10 cellular contexts compared by ENCODE assay signal in genomic region chr17:76481091-76481655, GRCh38. TPM values are rescaled to one million over a fixed set of nuclear protein-coding genes. Genes with fewer than 3 reads are reported as not detected.
DNase-seq lines count a peak whose midpoint lies in the region; ATAC-seq, FAIRE-seq and TF ChIP-seq lines count a peak whose summit lies in the region.
"Had no signal": no experiment of that assay in that cellular context is flagged by ENCODE, and none has a peak within 500 bp of the region (broad histone marks: within the 10 kb centered on the region; RNA-seq: fewer than 3 reads in every experiment).

No MANE protein-coding gene starts in this region.

- DNase-seq in GM12878 (ENCODE audit: low read depth, low spot score) (peak; percentile 71), posterior vena cava (ENCODE audit: low spot score) (peak; percentile 71), NCI-H146 (lab: John Stamatoyannopoulos, UW) (no peak), iPS-NIHi11 (ENCODE audit: low spot score) (no peak), kidney glomerular epithelial cell (lab: John Stamatoyannopoulos, UW) (no peak), G401 (ENCODE audit: low spot score) (no peak)

- ATAC-seq in GM19025 (IDR thresholded peaks at IDR 0.05; ENCODE audit: low read depth, unreplicated experiment) (peak; percentile 53), HG03060 (IDR thresholded peaks at IDR 0.05; ENCODE audit: low read depth, unreplicated experiment) (peak; percentile 36), GM12878 (peak; percentile 82)

- H3K36me3 ChIP-seq in GM12878 (ENCODE audit: control insufficient read depth in 2 of 2, insufficient read depth in 2 of 2, low read length in 1 of 2) = peaks cover 2 to 5% of the 10 kb centered on the region in 2 experiments; a peak in 2 of 4 replicates

- H2AFZ ChIP-seq in GM12878 (ENCODE audit: control insufficient read depth, low read depth, low read length) = peak overlapping the region; percentile 63

- in situ Hi-C loops in GM12878 (cut with MboI) (no loop called here), G401 (cut with HindIII; ENCODE audit: low sequenced_read_pairs) (no loop called here)

- H3K9ac ChIP-seq in GM12878 (ENCODE audit: control insufficient read depth, insufficient read depth, low read length) = peak overlapping the region; percentile 89

- TF ChIP-seq EP300 in GM12878 (IDR thresholded peaks at IDR 0.05; ENCODE audit: borderline replicate concordance in 1 of 2, control insufficient read depth in 1 of 2, low read depth in 2 of 2, low read length in 2 of 2) = peak; percentile 69 to 74

- H3K4me3 ChIP-seq in GM12878 = peak overlapping the region; percentile 66

- TF ChIP-seq CTCF in GM12878 (IDR thresholded peaks at IDR 0.05 in 2 of 3, conservative IDR thresholded peaks at IDR 0.05 in 1 of 3; ENCODE audit: control insufficient read depth in 2 of 3, extremely low read depth in 1 of 3, insufficient read depth in 1 of 3, low read depth in 3 of 3, low read length in 3 of 3) = no peak

- H3K27me3 ChIP-seq in GM12878 (replicated peaks in 1 of 2; ENCODE audit: control insufficient read depth in 2 of 2, insufficient read depth in 2 of 2, low read length in 1 of 2) = no peaks in the 10 kb centered on the region

- TF ChIP-seq RAD21 in GM12878 (IDR thresholded peaks at IDR 0.05; ENCODE audit: insufficient read depth, low read depth, low read length) = no peak

- POLR2A ChIA-PET in GM12878 (lab: Charles Lee) = interaction anchor here (1.0 to 6.9 kb wide), 3 partner anchors 10 to 19 kb away, joined by 4 to 101 read pairs (median 49); partner anchors contain the start of gene RHBDF2

- H3K4me1 ChIP-seq in GM12878 (ENCODE audit: control insufficient read depth, insufficient read depth, low read length) = peaks cover 53% of the 10 kb centered on the region

- TF ChIP-seq POLR2A in GM12878 (IDR thresholded peaks at IDR 0.05; ENCODE audit: low read depth, low read length) = peak; percentile 67

- H3K9me3 ChIP-seq in GM12878 (replicated peaks; ENCODE audit: control insufficient read depth, insufficient read depth, low read length) = no peaks in the 10 kb centered on the region

- peaks cover 8% of the 10 kb centered on the region; the same call in 1 of the 2 replicates for H3K79me2 ChIP-seq in GM12878 (ENCODE audit: control insufficient read depth, insufficient read depth, low read length)

- no TSS peak for BruUV-seq in GM12878 (replicated peaks; lab: Mats Ljungman, UMichigan)

- CTCF ChIA-PET in GM12878 (lab: Yijun Ruan, JAX) = interaction anchor here (1.1 to 3.8 kb wide), 10 partner anchors 9 to 502 kb away, joined by 3 to 33 read pairs (median 8); partner anchors contain the start of genes AANAT, ACOX1, RHBDF2 and TEN1

- RAD21 ChIA-PET in GM12878 (lab: Charles Lee; ENCODE audit: unreplicated experiment) = interaction anchor here (1.2 to 3.7 kb wide), 8 partner anchors 11 to 53 kb away, joined by 4 to 50 read pairs (median 6); partner anchors contain the start of genes AANAT and RHBDF2

- FAIRE-seq in GM12878 (lab: Jason Lieb, UNC) = peak; percentile 98

- peak overlapping the region; percentile 100 for H3K4me2 ChIP-seq in GM12878 (ENCODE audit: control insufficient read depth, insufficient read depth)

- intact Hi-C loops in GM12878 (cut with micrococcal nuclease; ENCODE audit: unreplicated experiment) = loop anchor here (1.0 kb wide), 1 partner anchor 12 kb away; no protein-coding TSS in a partner anchor
- intact Hi-C loops in posterior vena cava (cut with DNase I) = no loop called here

- H4K20me1 ChIP-seq in GM12878 (ENCODE audit: control insufficient read depth, insufficient read depth) = no peaks in the 10 kb centered on the region

- 4% methylated on average over 21 of the region's 21 CpGs for WGBS in GM12878 (ENCODE audit: insufficient coverage, insufficient replicate concordance, low lambda C conversion rate, missing lambda C conversion rate)

- peak overlapping the region; percentile 99 for H3K27ac ChIP-seq in GM12878 (ENCODE audit: control insufficient read depth, insufficient read depth)
- H3K27ac ChIP-seq: epithelial cell of prostate had no signal

- SMC1A ChIA-PET in GM12878 (lab: Charles Lee; ENCODE audit: uncharacterized antibody, unreplicated experiment) = interaction anchor here (0.7 to 12.0 kb wide), 6 partner anchors 11 to 76 kb away, joined by 3 to 115 read pairs (median 4); partner anchors contain the start of genes AANAT and RHBDF2

RNA-seq across cellular contexts. Expression of gene AANAT, which starts 13.8 kb away (rescaled TPM):
- not detected in 2 replicates for total RNA-seq in GM12878 (2013; cell fraction: nucleolus; rRNA removed)
- total RNA-seq in GM12878 (2014; rRNA removed) = not detected in 2 replicates
- total RNA-seq in GM12878 (2014; rRNA removed; fragmentation: Illumina TruSeq; extraction: Trizol) = not detected in 2 replicates
- total RNA-seq in GM12878 (2021) = 0.23 TPM in 1 of 2 replicates, not detected in the other
- polyA plus RNA-seq in GM12878 (2011; ENCODE audit: low read depth) = not detected
- not detected in 2 replicates for polyA plus RNA-seq in GM12878 (2011; rRNA removed)
- polyA plus RNA-seq in GM12878 (2011; cell fraction: cytosol; rRNA removed) = 0.07 TPM in 1 of 2 replicates, not detected in the other
- 0.29 TPM in 1 of 2 replicates, not detected in the other for polyA plus RNA-seq in GM12878 (2011; cell fraction: nucleus; rRNA removed)
- polyA plus RNA-seq in GM12878 (2012) = 0.48 TPM in 1 of 2 replicates, not detected in the other
- polyA plus RNA-seq in GM12878 (2014; fragmentation: Illumina TruSeq; extraction: Trizol) = not detected in 2 replicates
- not detected for polyA plus RNA-seq in GM12878 (2014; fragmentation: Nextera tagmentation; extraction: Ambion mirVana)
- polyA plus RNA-seq in GM12878 (2014; rRNA removed) = not detected in 2 replicates
- polyA plus RNA-seq in GM12878 (2016; fragmentation: Nextera tagmentation; extraction: Ambion mirVana) = not detected
- polyA minus RNA-seq in GM12878 (2011; rRNA and poly(A)+ RNA removed) = not detected in 2 replicates
- polyA minus RNA-seq in GM12878 (2011; cell fraction: cytosol; rRNA and poly(A)+ RNA removed) = not detected in 2 replicates
- polyA minus RNA-seq in GM12878 (2011; cell fraction: nucleus; rRNA and poly(A)+ RNA removed) = not detected in 2 replicates
- total RNA-seq in posterior vena cava = not detected
- total RNA-seq in G401 (2014; rRNA removed; shearing (Covaris generic)) = not detected in 2 replicates
- total RNA-seq: M059J had no signal

RNA-seq across cellular contexts. Expression of gene RHBDF2, which starts 20.1 kb away (rescaled TPM):
- 130 and 159 TPM in 2 replicates for total RNA-seq in GM12878 (2013; cell fraction: nucleolus; rRNA removed)
- total RNA-seq in GM12878 (2014; rRNA removed) (22.5 and 31.1 TPM in 2 replicates), GM12878 (2014; rRNA removed; fragmentation: Illumina TruSeq; extraction: Trizol) (10.9 and 12.2 TPM in 2 replicates), GM12878 (2021) (30.5 and 43.0 TPM in 2 replicates), posterior vena cava (10 to 100 TPM; 26.7 to 31.4 TPM)
- polyA plus RNA-seq in GM12878 (2011; ENCODE audit: low read depth) = 10.0 TPM
- polyA plus RNA-seq in GM12878 (2011; rRNA removed) (2.0 and 6.5 TPM in 2 replicates), GM12878 (2014; fragmentation: Illumina TruSeq; extraction: Trizol) (3.7 and 12.9 TPM in 2 replicates), GM12878 (2014; fragmentation: Nextera tagmentation; extraction: Ambion mirVana) (1 to 10 TPM in 1 of 2 experiments, under 1 TPM in 1; 0.97 to 1.1 TPM), GM12878 (2014; rRNA removed) (38.3 and 42.4 TPM in 2 replicates), GM12878 (2016; fragmentation: Nextera tagmentation; extraction: Ambion mirVana) (10 to 100 TPM; 24.5 to 26.4 TPM)
- polyA plus RNA-seq in GM12878 (2011; cell fraction: cytosol; rRNA removed) = 7.1 and 8.0 TPM in 2 replicates
- 52.8 and 56.2 TPM in 2 replicates for polyA plus RNA-seq in GM12878 (2011; cell fraction: nucleus; rRNA removed)
- polyA plus RNA-seq in GM12878 (2012) = 34.5 and 40.1 TPM in 2 replicates
- polyA minus RNA-seq in GM12878 (2011; rRNA and poly(A)+ RNA removed) = 7.6 and 15.0 TPM in 2 replicates
- polyA minus RNA-seq in GM12878 (2011; cell fraction: cytosol; rRNA and poly(A)+ RNA removed) = 7.0 and 7.6 TPM in 2 replicates
- 14.9 and 27.1 TPM in 2 replicates for polyA minus RNA-seq in GM12878 (2011; cell fraction: nucleus; rRNA and poly(A)+ RNA removed)
- total RNA-seq in G401 (2014; rRNA removed; shearing (Covaris generic)) = 4.1 and 13.1 TPM in 2 replicates

RNA-seq across cellular contexts. Expression of gene UBE2O, which starts 28.2 kb away (rescaled TPM):
- total RNA-seq in GM12878 (2013; cell fraction: nucleolus; rRNA removed) = 34.7 and 38.9 TPM in 2 replicates
- 13.4 and 17.8 TPM in 2 replicates for total RNA-seq in GM12878 (2014; rRNA removed)
- 10.3 and 12.4 TPM in 2 replicates for total RNA-seq in GM12878 (2014; rRNA removed; fragmentation: Illumina TruSeq; extraction: Trizol)
- 35.2 and 39.0 TPM in 2 replicates for total RNA-seq in GM12878 (2021)
- polyA plus RNA-seq in GM12878 (2011; ENCODE audit: low read depth) = 7.4 TPM
- polyA plus RNA-seq in GM12878 (2011; rRNA removed) = 5.7 and 11.1 TPM in 2 replicates
- 11.0 and 15.8 TPM in 2 replicates for polyA plus RNA-seq in GM12878 (2011; cell fraction: cytosol; rRNA removed)
- polyA plus RNA-seq in GM12878 (2011; cell fraction: nucleus; rRNA removed) = 34.1 and 40.7 TPM in 2 replicates
- polyA plus RNA-seq in GM12878 (2012) = 15.5 and 18.7 TPM in 2 replicates
- 10.1 and 18.1 TPM in 2 replicates for polyA plus RNA-seq in GM12878 (2014; fragmentation: Illumina TruSeq; extraction: Trizol)
- 1 to 10 TPM; 2.1 to 3.0 TPM for polyA plus RNA-seq in GM12878 (2014; fragmentation: Nextera tagmentation; extraction: Ambion mirVana)
- polyA plus RNA-seq in GM12878 (2014; rRNA removed) = 14.5 and 21.7 TPM in 2 replicates
- 10 to 100 TPM; 13.7 to 15.5 TPM for polyA plus RNA-seq in GM12878 (2016; fragmentation: Nextera tagmentation; extraction: Ambion mirVana)
- polyA minus RNA-seq in GM12878 (2011; rRNA and poly(A)+ RNA removed) = 48.9 and 93.6 TPM in 2 replicates
- 13.2 and 13.6 TPM in 2 replicates for polyA minus RNA-seq in GM12878 (2011; cell fraction: cytosol; rRNA and poly(A)+ RNA removed)
- polyA minus RNA-seq in GM12878 (2011; cell fraction: nucleus; rRNA and poly(A)+ RNA removed) = 8.6 and 14.3 TPM in 2 replicates
- 10 to 100 TPM; 17.2 to 17.9 TPM for total RNA-seq in posterior vena cava
- 30.5 and 34.9 TPM in 2 replicates for total RNA-seq in G401 (2014; rRNA removed; shearing (Covaris generic))

RNA-seq across cellular contexts. Expression of gene CYGB, which starts 56.3 kb away (rescaled TPM):
- not detected in 2 replicates for total RNA-seq in GM12878 (2013; cell fraction: nucleolus; rRNA removed)
- total RNA-seq in GM12878 (2014; rRNA removed) (0.34 TPM in 1 of 2 replicates, not detected in the other), GM12878 (2014; rRNA removed; fragmentation: Illumina TruSeq; extraction: Trizol) (not detected in 2 replicates), GM12878 (2021) (not detected in 2 replicates), posterior vena cava (10 to 100 TPM; 16.3 to 24.5 TPM)
- polyA plus RNA-seq in GM12878 (2011; ENCODE audit: low read depth) = not detected
- polyA plus RNA-seq in GM12878 (2011; rRNA removed) (not detected in 2 replicates), GM12878 (2014; fragmentation: Illumina TruSeq; extraction: Trizol) (not detected in 2 replicates), GM12878 (2014; fragmentation: Nextera tagmentation; extraction: Ambion mirVana) (not detected), GM12878 (2014; rRNA removed) (not detected in 2 replicates), GM12878 (2016; fragmentation: Nextera tagmentation; extraction: Ambion mirVana) (not detected)
- 0.09 TPM in 1 of 2 replicates, not detected in the other for polyA plus RNA-seq in GM12878 (2011; cell fraction: cytosol; rRNA removed)
- 0.25 TPM in 1 of 2 replicates, not detected in the other for polyA plus RNA-seq in GM12878 (2011; cell fraction: nucleus; rRNA removed)
- polyA plus RNA-seq in GM12878 (2012) = not detected in 2 replicates
- polyA minus RNA-seq in GM12878 (2011; rRNA and poly(A)+ RNA removed) = 0.31 TPM in 1 of 2 replicates, not detected in the other
- not detected in 2 replicates for polyA minus RNA-seq in GM12878 (2011; cell fraction: cytosol; rRNA and poly(A)+ RNA removed)
- polyA minus RNA-seq in GM12878 (2011; cell fraction: nucleus; rRNA and poly(A)+ RNA removed) = not detected in 2 replicates
- total RNA-seq in G401 (2014; rRNA removed; shearing (Covaris generic)) = 3.1 and 3.3 TPM in 2 replicates

RNA-seq across cellular contexts. Expression of gene PRCD, which starts 58.7 kb away (rescaled TPM):
- total RNA-seq in GM12878 (2013; cell fraction: nucleolus; rRNA removed) = 2.4 TPM in 2 replicates
- total RNA-seq in GM12878 (2014; rRNA removed) = 0.44 TPM in 1 of 2 replicates, not detected in the other
- total RNA-seq in GM12878 (2014; rRNA removed; fragmentation: Illumina TruSeq; extraction: Trizol) = 0.18 TPM in 1 of 2 replicates, not detected in the other
- total RNA-seq in GM12878 (2021) = 0.37 and 0.95 TPM in 2 replicates
- not detected for polyA plus RNA-seq in GM12878 (2011; ENCODE audit: low read depth)
- 0.22 and 0.49 TPM in 2 replicates for polyA plus RNA-seq in GM12878 (2011; rRNA removed)
- polyA plus RNA-seq in GM12878 (2011; cell fraction: cytosol; rRNA removed) = 0.24 and 0.48 TPM in 2 replicates
- 0.50 and 1.4 TPM in 2 replicates for polyA plus RNA-seq in GM12878 (2011; cell fraction: nucleus; rRNA removed)
- polyA plus RNA-seq in GM12878 (2012) = 0.45 TPM in 1 of 2 replicates, not detected in the other
- not detected in 2 replicates for polyA plus RNA-seq in GM12878 (2014; fragmentation: Illumina TruSeq; extraction: Trizol)
- under 1 TPM in 1 of 2 experiments, not detected in 1; 0.31 TPM for polyA plus RNA-seq in GM12878 (2014; fragmentation: Nextera tagmentation; extraction: Ambion mirVana)
- 0.51 TPM in 1 of 2 replicates, not detected in the other for polyA plus RNA-seq in GM12878 (2014; rRNA removed)
- polyA plus RNA-seq in GM12878 (2016; fragmentation: Nextera tagmentation; extraction: Ambion mirVana) = under 1 TPM; 0.37 to 0.55 TPM
- polyA minus RNA-seq in GM12878 (2011; rRNA and poly(A)+ RNA removed) = not detected in 2 replicates
- not detected in 2 replicates for polyA minus RNA-seq in GM12878 (2011; cell fraction: cytosol; rRNA and poly(A)+ RNA removed)
- not detected in 2 replicates for polyA minus RNA-seq in GM12878 (2011; cell fraction: nucleus; rRNA and poly(A)+ RNA removed)
- 1 to 10 TPM; 1.6 to 4.7 TPM for total RNA-seq in posterior vena cava
- total RNA-seq in G401 (2014; rRNA removed; shearing (Covaris generic)) = 9.4 and 12.2 TPM in 2 replicates

Comparison
In these comparisons a context has a peak if more than half of its experiments do, and no peak if none do; other contexts are left out.
1. DNase-seq: peak in GM12878 (single experiment) and posterior vena cava (single experiment); none in NCI-H146 (single experiment), iPS-NIHi11 (single experiment), kidney glomerular epithelial cell (single experiment) and G401 (single experiment).
2. Peak in every context shown above with its lines, with median percentiles within 50 percentile points of each other: ATAC-seq.